8 cellular contexts compared by ENCODE assay signal in the genomic region with DNA sequence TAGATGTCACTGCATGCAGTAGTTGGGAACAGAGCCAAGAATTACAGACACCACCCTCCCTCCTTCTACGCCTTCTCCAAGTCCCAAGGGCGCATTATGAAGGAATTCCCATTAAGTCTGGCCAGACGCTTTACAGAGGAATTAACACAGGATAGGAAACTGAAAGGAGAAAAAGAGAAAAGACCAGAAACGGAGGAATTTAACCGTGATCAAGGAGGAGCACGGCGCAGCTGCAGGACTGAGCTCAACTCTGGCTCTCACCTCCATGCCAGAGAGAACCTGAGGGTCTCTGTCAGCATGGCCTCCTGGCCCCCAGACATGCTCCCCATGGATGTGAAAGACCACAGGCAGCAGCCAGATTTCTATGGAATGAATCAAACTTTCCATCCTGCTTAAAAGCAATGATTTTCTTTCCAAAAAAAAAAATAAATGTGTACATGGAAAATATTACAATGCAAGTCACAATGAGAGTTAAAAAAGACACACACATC. TPM values are rescaled to one million over a fixed set of nuclear protein-coding genes. Genes with fewer than 3 reads are reported as not detected.
DNase-seq lines count a peak whose midpoint lies in the region; ATAC-seq and TF ChIP-seq lines count a peak whose summit lies in the region.

No MANE protein-coding gene starts in this region.

- ATAC-seq in right lobe of liver (peak; percentile 22 to 44 (median 30)), GM18907 (IDR thresholded peaks at IDR 0.05; ENCODE audit: unreplicated experiment) (no peak)

- H3K27me3 ChIP-seq in right lobe of liver, result no peaks in the 10 kb centered on the region
- H3K27me3 ChIP-seq in transverse colon, result no peaks in the 10 kb centered on the region

- TF ChIP-seq EP300 in transverse colon (IDR thresholded peaks at IDR 0.05; ENCODE audit: low read depth), result no peak

- no peak overlapping the region for H3K4me3 ChIP-seq in astrocyte of the spinal cord (ENCODE audit: low read depth, low read length)
- H3K4me3 ChIP-seq in right lobe of liver, result no peak overlapping the region
- peak overlapping the region in 1 of 4 donors; percentile 49 for H3K4me3 ChIP-seq in transverse colon

- H3K9me3 ChIP-seq in right lobe of liver (no peaks in the 10 kb centered on the region), transverse colon (no peaks in the 10 kb centered on the region)

- WGBS in right lobe of liver (ENCODE audit: insufficient coverage, low coverage, low lambda C conversion rate, missing lambda C conversion rate), result 30% methylated on average over 7 of the region's 7 CpGs
- WGBS in transverse colon (ENCODE audit: low coverage in 1 of 2), 2 donors, result 13 to 29% methylated on average over 7 of the region's 7 CpGs

- TF ChIP-seq CTCF in astrocyte of the spinal cord (IDR thresholded peaks at IDR 0.05; ENCODE audit: low read depth, low read length) (no peak), right lobe of liver (IDR thresholded peaks at IDR 0.05) (no peak), transverse colon (IDR thresholded peaks at IDR 0.05) (no peak)

- DNase-seq in stimulated activated CD4-positive, alpha-beta T cell treated with anti-CD3 and anti-CD28 coated beads, Interleukin-15, amount 100 ng/mL, for 24 hours, result peak; percentile 46
- no peak for DNase-seq in stimulated activated CD4-positive, alpha-beta T cell treated with anti-CD3 and anti-CD28 coated beads, Interleukin-4, amount 100 ng/mL, for 1 hour
- DNase-seq in astrocyte of the spinal cord (ENCODE audit: low read depth, low spot score) (peak; percentile 87), right lobe of liver (no peak), transverse colon (no peak), NCI-H1930 (lab: John Stamatoyannopoulos, UW) (no peak), NCI-H2107 treated with DMSO at 0.1 percent for 48 hours (lab: John Stamatoyannopoulos, UW; ENCODE audit: unreplicated experiment) (no peak)

- TF ChIP-seq POLR2A in right lobe of liver (IDR thresholded peaks at IDR 0.05), result no peak
- TF ChIP-seq POLR2A in transverse colon (IDR thresholded peaks at IDR 0.05), result no peak

- H3K27ac ChIP-seq in right lobe of liver (peak overlapping the region in 1 of 3 donors; percentile 39), transverse colon (peak overlapping the region; percentile 83 to 93 (median 86))

- H3K4me1 ChIP-seq in right lobe of liver (no peaks in the 10 kb centered on the region), transverse colon (peaks cover 7 to 34% (median 18%) of the 10 kb centered on the region in 4 donors)

- intact Hi-C loops in right lobe of liver (cut with DNase I), result no loop called here
- intact Hi-C loops in transverse colon (cut with DNase I; ENCODE audit: low total_unique reads), result no loop called here

- no peaks in the 10 kb centered on the region for H3K36me3 ChIP-seq in right lobe of liver
- no peaks in the 10 kb centered on the region for H3K36me3 ChIP-seq in transverse colon

- in situ Hi-C loops in astrocyte of the spinal cord (cut with HindIII; ENCODE audit: low sequenced_read_pairs), result no loop called here
- in situ Hi-C loops in transverse colon (cut with MboI; ENCODE audit: low pct_ligation_motif_present in 1 of 4, low pct_unique_long_range_greater_than_20kb in 1 of 4, low sequenced_read_pairs in 3 of 4), result no loop called here

RNA-seq across cellular contexts. Expression of gene ATP10A, which starts 13.7 kb away (rescaled TPM):
- total RNA-seq in right lobe of liver (under 1 TPM; 0.15 to 1.00 (median 0.34) TPM), transverse colon (1 to 10 TPM; 1.4 to 10.0 (median 3.6) TPM)

Comparison
In these comparisons a context has a peak if more than half of its experiments do, and no peak if none do; other contexts are left out.
1. DNase-seq: peak in stimulated activated CD4-positive, alpha-beta T cell treated with anti-CD3 and anti-CD28 coated beads, Interleukin-15, amount 100 ng/mL, for 24 hours (single experiment) and astrocyte of the spinal cord (single experiment); none in stimulated activated CD4-positive, alpha-beta T cell treated with anti-CD3 and anti-CD28 coated beads, Interleukin-4, amount 100 ng/mL, for 1 hour (single experiment), right lobe of liver (0 of 3), transverse colon (single experiment), NCI-H1930 (0 of 2) and NCI-H2107 treated with DMSO at 0.1 percent for 48 hours (single experiment).